ENCODE assay signal across 1 cellular context in the genomic region with DNA sequence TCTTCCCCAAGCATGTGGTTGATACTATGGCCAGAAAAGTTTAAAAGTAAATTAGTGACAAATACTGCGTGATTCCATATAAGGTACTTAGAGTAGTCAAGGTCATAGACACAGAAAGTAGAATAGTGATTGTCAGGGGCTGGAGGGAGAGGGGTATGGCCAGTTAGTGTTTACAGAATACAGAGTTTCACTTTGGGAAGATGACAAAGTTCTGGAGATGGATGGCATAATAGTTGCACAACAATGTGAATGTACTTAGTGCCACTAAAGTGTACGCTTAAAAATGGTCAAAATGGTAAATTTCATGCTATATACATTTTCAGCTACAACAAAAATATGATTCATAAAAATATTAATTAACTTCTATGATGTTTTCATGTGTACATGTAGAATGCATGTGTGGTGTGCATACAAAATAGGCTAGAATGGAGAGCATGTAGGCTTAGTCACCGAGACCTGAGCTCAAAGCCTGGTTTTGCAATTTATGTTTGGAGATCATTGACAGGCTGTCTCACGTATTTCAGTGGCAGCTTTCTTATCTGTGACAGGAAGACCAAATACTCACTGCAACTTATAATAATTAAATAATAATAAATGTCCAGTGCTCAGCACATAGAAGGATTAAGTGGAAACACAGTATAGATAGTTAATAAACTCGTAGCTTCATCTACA.
A peak's percentile ranks its signal among the peaks of the same experiment; 100 is the strongest.
TF ChIP-seq lines count a peak whose summit lies in the region.

No MANE protein-coding gene starts in this region.

TF ChIP-seq in HepG2, 621 proteins besides CTCF, POLR2A, EP300 and RAD21 (continued from another document and continues in another):
- TF ChIP-seq, protein P1, sequence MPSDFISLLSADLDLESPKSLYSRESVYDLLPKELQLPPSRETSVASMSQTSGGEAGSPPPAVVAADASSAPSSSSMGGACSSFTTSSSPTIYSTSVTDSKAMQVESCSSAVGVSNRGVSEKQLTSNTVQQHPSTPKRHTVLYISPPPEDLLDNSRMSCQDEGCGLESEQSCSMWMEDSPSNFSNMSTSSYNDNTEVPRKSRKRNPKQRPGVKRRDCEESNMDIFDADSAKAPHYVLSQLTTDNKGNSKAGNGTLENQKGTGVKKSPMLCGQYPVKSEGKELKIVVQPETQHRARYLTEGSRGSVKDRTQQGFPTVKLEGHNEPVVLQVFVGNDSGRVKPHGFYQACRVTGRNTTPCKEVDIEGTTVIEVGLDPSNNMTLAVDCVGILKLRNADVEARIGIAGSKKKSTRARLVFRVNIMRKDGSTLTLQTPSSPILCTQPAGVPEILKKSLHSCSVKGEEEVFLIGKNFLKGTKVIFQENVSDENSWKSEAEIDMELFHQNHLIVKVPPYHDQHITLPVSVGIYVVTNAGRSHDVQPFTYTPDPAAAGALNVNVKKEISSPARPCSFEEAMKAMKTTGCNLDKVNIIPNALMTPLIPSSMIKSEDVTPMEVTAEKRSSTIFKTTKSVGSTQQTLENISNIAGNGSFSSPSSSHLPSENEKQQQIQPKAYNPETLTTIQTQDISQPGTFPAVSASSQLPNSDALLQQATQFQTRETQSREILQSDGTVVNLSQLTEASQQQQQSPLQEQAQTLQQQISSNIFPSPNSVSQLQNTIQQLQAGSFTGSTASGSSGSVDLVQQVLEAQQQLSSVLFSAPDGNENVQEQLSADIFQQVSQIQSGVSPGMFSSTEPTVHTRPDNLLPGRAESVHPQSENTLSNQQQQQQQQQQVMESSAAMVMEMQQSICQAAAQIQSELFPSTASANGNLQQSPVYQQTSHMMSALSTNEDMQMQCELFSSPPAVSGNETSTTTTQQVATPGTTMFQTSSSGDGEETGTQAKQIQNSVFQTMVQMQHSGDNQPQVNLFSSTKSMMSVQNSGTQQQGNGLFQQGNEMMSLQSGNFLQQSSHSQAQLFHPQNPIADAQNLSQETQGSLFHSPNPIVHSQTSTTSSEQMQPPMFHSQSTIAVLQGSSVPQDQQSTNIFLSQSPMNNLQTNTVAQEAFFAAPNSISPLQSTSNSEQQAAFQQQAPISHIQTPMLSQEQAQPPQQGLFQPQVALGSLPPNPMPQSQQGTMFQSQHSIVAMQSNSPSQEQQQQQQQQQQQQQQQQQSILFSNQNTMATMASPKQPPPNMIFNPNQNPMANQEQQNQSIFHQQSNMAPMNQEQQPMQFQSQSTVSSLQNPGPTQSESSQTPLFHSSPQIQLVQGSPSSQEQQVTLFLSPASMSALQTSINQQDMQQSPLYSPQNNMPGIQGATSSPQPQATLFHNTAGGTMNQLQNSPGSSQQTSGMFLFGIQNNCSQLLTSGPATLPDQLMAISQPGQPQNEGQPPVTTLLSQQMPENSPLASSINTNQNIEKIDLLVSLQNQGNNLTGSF (CRISPR knock-in tag; IDR thresholded peaks at IDR 0.05): no peak
- TF ChIP-seq AKAP8 (CRISPR knock-in tag; IDR thresholded peaks at IDR 0.05) (no peak), AGO1 (IDR thresholded peaks at IDR 0.05; ENCODE audit: low read depth, low read length, poor library complexity, severe bottlenecking) (no peak), THYN1 (CRISPR knock-in tag; IDR thresholded peaks at IDR 0.05; ENCODE audit: borderline replicate concordance, low read depth) (no peak), IRX3 (CRISPR knock-in tag; IDR thresholded peaks at IDR 0.05; ENCODE audit: borderline replicate concordance, low read depth) (no peak), ZNF335 (CRISPR knock-in tag; IDR thresholded peaks at IDR 0.05) (no peak), PITX1 (CRISPR knock-in tag; IDR thresholded peaks at IDR 0.05) (no peak), ZNF354B (CRISPR knock-in tag; IDR thresholded peaks at IDR 0.05) (no peak; the same call in 1 of the 2 replicates), CBFB (CRISPR knock-in tag; IDR thresholded peaks at IDR 0.05) (no peak), NFATC3 (CRISPR knock-in tag; IDR thresholded peaks at IDR 0.05) (no peak), ZNF556 (CRISPR knock-in tag; IDR thresholded peaks at IDR 0.05; ENCODE audit: borderline replicate concordance) (no peak), KMT2B (CRISPR knock-in tag; IDR thresholded peaks at IDR 0.05) (peak; percentile 24; the same call in 1 of the 2 replicates), FOXA3 (CRISPR knock-in tag; IDR thresholded peaks at IDR 0.05) (peak; percentile 69), ZNF577 (CRISPR knock-in tag; IDR thresholded peaks at IDR 0.05; ENCODE audit: borderline replicate concordance, low read depth) (no peak), ZNF564 (CRISPR knock-in tag; IDR thresholded peaks at IDR 0.05) (no peak), YY1 (IDR thresholded peaks at IDR 0.05; ENCODE audit: insufficient read depth, insufficient replicate concordance, low read depth, low read length) (no peak), AHR (CRISPR knock-in tag; IDR thresholded peaks at IDR 0.05) (no peak)
- TF ChIP-seq, protein P2, sequence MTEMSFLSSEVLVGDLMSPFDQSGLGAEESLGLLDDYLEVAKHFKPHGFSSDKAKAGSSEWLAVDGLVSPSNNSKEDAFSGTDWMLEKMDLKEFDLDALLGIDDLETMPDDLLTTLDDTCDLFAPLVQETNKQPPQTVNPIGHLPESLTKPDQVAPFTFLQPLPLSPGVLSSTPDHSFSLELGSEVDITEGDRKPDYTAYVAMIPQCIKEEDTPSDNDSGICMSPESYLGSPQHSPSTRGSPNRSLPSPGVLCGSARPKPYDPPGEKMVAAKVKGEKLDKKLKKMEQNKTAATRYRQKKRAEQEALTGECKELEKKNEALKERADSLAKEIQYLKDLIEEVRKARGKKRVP (CRISPR knock-in tag; IDR thresholded peaks at IDR 0.05): peak in 1 of 2 experiments; percentile 27; a peak in 1 of 4 replicates
- TF ChIP-seq, protein P3, sequence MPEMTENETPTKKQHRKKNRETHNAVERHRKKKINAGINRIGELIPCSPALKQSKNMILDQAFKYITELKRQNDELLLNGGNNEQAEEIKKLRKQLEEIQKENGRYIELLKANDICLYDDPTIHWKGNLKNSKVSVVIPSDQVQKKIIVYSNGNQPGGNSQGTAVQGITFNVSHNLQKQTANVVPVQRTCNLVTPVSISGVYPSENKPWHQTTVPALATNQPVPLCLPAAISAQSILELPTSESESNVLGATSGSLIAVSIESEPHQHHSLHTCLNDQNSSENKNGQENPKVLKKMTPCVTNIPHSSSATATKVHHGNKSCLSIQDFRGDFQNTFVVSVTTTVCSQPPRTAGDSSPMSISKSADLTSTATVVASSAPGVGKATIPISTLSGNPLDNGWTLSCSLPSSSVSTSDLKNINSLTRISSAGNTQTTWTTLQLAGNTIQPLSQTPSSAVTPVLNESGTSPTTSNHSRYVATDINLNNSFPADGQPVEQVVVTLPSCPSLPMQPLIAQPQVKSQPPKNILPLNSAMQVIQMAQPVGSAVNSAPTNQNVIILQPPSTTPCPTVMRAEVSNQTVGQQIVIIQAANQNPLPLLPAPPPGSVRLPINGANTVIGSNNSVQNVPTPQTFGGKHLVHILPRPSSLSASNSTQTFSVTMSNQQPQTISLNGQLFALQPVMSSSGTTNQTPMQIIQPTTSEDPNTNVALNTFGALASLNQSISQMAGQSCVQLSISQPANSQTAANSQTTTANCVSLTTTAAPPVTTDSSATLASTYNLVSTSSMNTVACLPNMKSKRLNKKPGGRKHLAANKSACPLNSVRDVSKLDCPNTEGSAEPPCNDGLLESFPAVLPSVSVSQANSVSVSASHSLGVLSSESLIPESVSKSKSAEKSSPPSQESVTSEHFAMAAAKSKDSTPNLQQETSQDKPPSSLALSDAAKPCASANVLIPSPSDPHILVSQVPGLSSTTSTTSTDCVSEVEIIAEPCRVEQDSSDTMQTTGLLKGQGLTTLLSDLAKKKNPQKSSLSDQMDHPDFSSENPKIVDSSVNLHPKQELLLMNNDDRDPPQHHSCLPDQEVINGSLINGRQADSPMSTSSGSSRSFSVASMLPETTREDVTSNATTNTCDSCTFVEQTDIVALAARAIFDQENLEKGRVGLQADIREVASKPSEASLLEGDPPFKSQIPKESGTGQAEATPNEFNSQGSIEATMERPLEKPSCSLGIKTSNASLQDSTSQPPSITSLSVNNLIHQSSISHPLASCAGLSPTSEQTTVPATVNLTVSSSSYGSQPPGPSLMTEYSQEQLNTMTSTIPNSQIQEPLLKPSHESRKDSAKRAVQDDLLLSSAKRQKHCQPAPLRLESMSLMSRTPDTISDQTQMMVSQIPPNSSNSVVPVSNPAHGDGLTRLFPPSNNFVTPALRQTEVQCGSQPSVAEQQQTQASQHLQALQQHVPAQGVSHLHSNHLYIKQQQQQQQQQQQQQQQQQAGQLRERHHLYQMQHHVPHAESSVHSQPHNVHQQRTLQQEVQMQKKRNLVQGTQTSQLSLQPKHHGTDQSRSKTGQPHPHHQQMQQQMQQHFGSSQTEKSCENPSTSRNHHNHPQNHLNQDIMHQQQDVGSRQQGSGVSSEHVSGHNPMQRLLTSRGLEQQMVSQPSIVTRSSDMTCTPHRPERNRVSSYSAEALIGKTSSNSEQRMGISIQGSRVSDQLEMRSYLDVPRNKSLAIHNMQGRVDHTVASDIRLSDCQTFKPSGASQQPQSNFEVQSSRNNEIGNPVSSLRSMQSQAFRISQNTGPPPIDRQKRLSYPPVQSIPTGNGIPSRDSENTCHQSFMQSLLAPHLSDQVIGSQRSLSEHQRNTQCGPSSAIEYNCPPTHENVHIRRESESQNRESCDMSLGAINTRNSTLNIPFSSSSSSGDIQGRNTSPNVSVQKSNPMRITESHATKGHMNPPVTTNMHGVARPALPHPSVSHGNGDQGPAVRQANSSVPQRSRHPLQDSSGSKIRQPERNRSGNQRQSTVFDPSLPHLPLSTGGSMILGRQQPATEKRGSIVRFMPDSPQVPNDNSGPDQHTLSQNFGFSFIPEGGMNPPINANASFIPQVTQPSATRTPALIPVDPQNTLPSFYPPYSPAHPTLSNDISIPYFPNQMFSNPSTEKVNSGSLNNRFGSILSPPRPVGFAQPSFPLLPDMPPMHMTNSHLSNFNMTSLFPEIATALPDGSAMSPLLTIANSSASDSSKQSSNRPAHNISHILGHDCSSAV (CRISPR knock-in tag; IDR thresholded peaks at IDR 0.05; ENCODE audit: borderline replicate concordance): no peak
- TF ChIP-seq, protein P4, sequence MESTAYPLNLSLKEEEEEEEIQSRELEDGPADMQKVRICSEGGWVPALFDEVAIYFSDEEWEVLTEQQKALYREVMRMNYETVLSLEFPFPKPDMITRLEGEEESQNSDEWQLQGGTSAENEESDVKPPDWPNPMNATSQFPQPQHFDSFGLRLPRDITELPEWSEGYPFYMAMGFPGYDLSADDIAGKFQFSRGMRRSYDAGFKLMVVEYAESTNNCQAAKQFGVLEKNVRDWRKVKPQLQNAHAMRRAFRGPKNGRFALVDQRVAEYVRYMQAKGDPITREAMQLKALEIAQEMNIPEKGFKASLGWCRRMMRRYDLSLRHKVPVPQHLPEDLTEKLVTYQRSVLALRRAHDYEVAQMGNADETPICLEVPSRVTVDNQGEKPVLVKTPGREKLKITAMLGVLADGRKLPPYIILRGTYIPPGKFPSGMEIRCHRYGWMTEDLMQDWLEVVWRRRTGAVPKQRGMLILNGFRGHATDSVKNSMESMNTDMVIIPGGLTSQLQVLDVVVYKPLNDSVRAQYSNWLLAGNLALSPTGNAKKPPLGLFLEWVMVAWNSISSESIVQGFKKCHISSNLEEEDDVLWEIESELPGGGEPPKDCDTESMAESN (CRISPR knock-in tag; conservative IDR thresholded peaks at IDR 0.05): no peak
- TF ChIP-seq, protein P5, sequence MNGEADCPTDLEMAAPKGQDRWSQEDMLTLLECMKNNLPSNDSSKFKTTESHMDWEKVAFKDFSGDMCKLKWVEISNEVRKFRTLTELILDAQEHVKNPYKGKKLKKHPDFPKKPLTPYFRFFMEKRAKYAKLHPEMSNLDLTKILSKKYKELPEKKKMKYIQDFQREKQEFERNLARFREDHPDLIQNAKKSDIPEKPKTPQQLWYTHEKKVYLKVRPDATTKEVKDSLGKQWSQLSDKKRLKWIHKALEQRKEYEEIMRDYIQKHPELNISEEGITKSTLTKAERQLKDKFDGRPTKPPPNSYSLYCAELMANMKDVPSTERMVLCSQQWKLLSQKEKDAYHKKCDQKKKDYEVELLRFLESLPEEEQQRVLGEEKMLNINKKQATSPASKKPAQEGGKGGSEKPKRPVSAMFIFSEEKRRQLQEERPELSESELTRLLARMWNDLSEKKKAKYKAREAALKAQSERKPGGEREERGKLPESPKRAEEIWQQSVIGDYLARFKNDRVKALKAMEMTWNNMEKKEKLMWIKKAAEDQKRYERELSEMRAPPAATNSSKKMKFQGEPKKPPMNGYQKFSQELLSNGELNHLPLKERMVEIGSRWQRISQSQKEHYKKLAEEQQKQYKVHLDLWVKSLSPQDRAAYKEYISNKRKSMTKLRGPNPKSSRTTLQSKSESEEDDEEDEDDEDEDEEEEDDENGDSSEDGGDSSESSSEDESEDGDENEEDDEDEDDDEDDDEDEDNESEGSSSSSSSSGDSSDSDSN (CRISPR knock-in tag; IDR thresholded peaks at IDR 0.05): no peak
- TF ChIP-seq, protein P6, sequence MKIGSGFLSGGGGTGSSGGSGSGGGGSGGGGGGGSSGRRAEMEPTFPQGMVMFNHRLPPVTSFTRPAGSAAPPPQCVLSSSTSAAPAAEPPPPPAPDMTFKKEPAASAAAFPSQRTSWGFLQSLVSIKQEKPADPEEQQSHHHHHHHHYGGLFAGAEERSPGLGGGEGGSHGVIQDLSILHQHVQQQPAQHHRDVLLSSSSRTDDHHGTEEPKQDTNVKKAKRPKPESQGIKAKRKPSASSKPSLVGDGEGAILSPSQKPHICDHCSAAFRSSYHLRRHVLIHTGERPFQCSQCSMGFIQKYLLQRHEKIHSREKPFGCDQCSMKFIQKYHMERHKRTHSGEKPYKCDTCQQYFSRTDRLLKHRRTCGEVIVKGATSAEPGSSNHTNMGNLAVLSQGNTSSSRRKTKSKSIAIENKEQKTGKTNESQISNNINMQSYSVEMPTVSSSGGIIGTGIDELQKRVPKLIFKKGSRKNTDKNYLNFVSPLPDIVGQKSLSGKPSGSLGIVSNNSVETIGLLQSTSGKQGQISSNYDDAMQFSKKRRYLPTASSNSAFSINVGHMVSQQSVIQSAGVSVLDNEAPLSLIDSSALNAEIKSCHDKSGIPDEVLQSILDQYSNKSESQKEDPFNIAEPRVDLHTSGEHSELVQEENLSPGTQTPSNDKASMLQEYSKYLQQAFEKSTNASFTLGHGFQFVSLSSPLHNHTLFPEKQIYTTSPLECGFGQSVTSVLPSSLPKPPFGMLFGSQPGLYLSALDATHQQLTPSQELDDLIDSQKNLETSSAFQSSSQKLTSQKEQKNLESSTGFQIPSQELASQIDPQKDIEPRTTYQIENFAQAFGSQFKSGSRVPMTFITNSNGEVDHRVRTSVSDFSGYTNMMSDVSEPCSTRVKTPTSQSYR (CRISPR knock-in tag; IDR thresholded peaks at IDR 0.05; ENCODE audit: borderline replicate concordance): no peak
- TF ChIP-seq, protein P7, sequence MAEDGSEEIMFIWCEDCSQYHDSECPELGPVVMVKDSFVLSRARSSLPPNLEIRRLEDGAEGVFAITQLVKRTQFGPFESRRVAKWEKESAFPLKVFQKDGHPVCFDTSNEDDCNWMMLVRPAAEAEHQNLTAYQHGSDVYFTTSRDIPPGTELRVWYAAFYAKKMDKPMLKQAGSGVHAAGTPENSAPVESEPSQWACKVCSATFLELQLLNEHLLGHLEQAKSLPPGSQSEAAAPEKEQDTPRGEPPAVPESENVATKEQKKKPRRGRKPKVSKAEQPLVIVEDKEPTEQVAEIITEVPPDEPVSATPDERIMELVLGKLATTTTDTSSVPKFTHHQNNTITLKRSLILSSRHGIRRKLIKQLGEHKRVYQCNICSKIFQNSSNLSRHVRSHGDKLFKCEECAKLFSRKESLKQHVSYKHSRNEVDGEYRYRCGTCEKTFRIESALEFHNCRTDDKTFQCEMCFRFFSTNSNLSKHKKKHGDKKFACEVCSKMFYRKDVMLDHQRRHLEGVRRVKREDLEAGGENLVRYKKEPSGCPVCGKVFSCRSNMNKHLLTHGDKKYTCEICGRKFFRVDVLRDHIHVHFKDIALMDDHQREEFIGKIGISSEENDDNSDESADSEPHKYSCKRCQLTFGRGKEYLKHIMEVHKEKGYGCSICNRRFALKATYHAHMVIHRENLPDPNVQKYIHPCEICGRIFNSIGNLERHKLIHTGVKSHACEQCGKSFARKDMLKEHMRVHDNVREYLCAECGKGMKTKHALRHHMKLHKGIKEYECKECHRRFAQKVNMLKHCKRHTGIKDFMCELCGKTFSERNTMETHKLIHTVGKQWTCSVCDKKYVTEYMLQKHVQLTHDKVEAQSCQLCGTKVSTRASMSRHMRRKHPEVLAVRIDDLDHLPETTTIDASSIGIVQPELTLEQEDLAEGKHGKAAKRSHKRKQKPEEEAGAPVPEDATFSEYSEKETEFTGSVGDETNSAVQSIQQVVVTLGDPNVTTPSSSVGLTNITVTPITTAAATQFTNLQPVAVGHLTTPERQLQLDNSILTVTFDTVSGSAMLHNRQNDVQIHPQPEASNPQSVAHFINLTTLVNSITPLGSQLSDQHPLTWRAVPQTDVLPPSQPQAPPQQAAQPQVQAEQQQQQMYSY (CRISPR knock-in tag; IDR thresholded peaks at IDR 0.05): no peak
